Comparison of ENCODE assay signal across 7 cellular contexts in the genomic region with DNA sequence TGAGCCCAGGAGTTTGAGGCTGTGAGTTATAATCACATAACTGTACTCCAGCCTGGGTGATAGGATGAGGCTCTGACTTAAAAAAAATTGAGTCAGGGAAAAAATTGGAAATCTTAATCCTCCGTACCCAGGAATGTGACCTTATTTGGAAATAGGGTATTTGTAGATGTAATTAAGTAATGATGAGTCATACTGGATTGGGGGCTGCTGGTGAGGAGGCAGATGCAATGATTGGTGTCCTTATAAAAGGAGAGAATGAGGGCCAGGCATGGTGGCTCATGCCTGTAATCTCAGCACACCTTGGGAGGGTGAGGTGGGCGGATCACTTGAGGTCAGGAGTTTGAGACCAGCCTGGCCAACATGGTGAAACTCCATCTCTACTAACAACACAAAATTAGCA.
DNase-seq lines count a peak whose midpoint lies in the region; FAIRE-seq and TF ChIP-seq lines count a peak whose summit lies in the region.
"Not testable (repeated sequence)": the region's sequence is repeated elsewhere in the genome, so short reads cannot be mapped to it uniquely, and the experiment has no call there.

No MANE protein-coding gene starts in this region.

- POLR2A ChIA-PET in A673 (lab: Charles Lee; ENCODE audit: low non-redundant PET), result not testable (repeated sequence)

- not testable (repeated sequence) for H3K79me2 ChIP-seq in GM23248 (ENCODE audit: insufficient read depth); astrocyte (ENCODE audit: insufficient read depth, low read length)

- H3K4me1 ChIP-seq in A673 (ENCODE audit: insufficient read depth, low read length, poor library complexity, severe bottlenecking); GM23248 (ENCODE audit: insufficient read depth); astrocyte (ENCODE audit: insufficient read depth, low read length): not testable (repeated sequence)

- not testable (repeated sequence) for H3K9me2 ChIP-seq in GM23248 (ENCODE audit: insufficient read depth)

- not testable (repeated sequence) for H3K4me3 ChIP-seq in A673 (ENCODE audit: low read depth, low read length, poor library complexity, severe bottlenecking); GM23248; astrocyte (ENCODE audit: insufficient read depth, low read depth, low read length); fibroblast of villous mesenchyme (ENCODE audit: low read depth, low read length); retinal pigment epithelial cell (ENCODE audit: low read length)

- in situ Hi-C loops in GM23248 (cut with MboI), result not testable (repeated sequence)

- H3K27me3 ChIP-seq in A673 (replicated peaks; ENCODE audit: insufficient read depth, low read depth, low read length, poor library complexity); GM23248 (replicated peaks; ENCODE audit: insufficient read depth); astrocyte (ENCODE audit: insufficient read depth, low read length): not testable (repeated sequence)

- H3K4me1 Mint-ChIP-seq in astrocyte (ENCODE audit: low read depth, unreplicated experiment), result not testable (repeated sequence)

- not testable (repeated sequence) for TF ChIP-seq CTCF in A673 (conservative IDR thresholded peaks at IDR 0.05; ENCODE audit: low read depth, low read length); astrocyte (IDR thresholded peaks at IDR 0.05; ENCODE audit: insufficient read depth, low read depth, low read length); fibroblast of villous mesenchyme (IDR thresholded peaks at IDR 0.05; ENCODE audit: insufficient read depth, low read depth, low read length); retinal pigment epithelial cell (conservative IDR thresholded peaks at IDR 0.05; ENCODE audit: low read depth, low read length)

- FAIRE-seq in RCC 7860 (lab: Jason Lieb, UNC); astrocyte (lab: Jason Lieb, UNC): not testable (repeated sequence)

- not testable (repeated sequence) for H3K9me3 Mint-ChIP-seq in astrocyte (ENCODE audit: unreplicated experiment)

- H2AFZ ChIP-seq in GM23248; astrocyte (ENCODE audit: low read depth, low read length): not testable (repeated sequence)

- not testable (repeated sequence) for H3K9ac ChIP-seq in GM23248; astrocyte (ENCODE audit: low read length)

- peak; percentile 45 for DNase-seq in A673 (ENCODE audit: low spot score)
- peak; percentile 4 for DNase-seq in GM23248
- DNase-seq in HT1080 (ENCODE audit: low read depth), result peak; percentile 32
- peak; percentile 13 for DNase-seq in RCC 7860 (ENCODE audit: low spot score)
- peak; percentile 30 for DNase-seq in astrocyte (ENCODE audit: low read depth)
- peak; percentile 43 for DNase-seq in fibroblast of villous mesenchyme (ENCODE audit: low read depth)
- peak; percentile 23 for DNase-seq in retinal pigment epithelial cell (ENCODE audit: low read depth)

- CTCF ChIA-PET in A673 (lab: Charles Lee), result not testable (repeated sequence)

- H3K27ac ChIP-seq in A673 (ENCODE audit: low read depth, low read length, poor library complexity, severe bottlenecking); GM23248; astrocyte (ENCODE audit: low read depth, low read length): not testable (repeated sequence)

- H3K27me3 Mint-ChIP-seq in astrocyte (ENCODE audit: low read depth, unreplicated experiment), result peaks cover 20% of the 10 kb centered on the region

- not testable (repeated sequence) for BruUV-seq in A673 (replicated peaks; lab: Mats Ljungman, UMichigan)

- H3F3A ChIP-seq in GM23248 (ENCODE audit: insufficient read depth), result not testable (repeated sequence)

- 29 to 47% methylated on average over 2 of the region's 2 CpGs for WGBS in GM23248 (ENCODE audit: low coverage in 1 of 2, low lambda C conversion rate in 2 of 2, missing lambda C conversion rate in 2 of 2), 2 experiments

- H3K4me2 ChIP-seq in GM23248 (ENCODE audit: unreplicated experiment); astrocyte (ENCODE audit: low read length): not testable (repeated sequence)

- not testable (repeated sequence) for H3K36me3 ChIP-seq in A673 (ENCODE audit: insufficient read depth, low read length, poor library complexity, severe bottlenecking); GM23248 (ENCODE audit: low read depth); astrocyte (ENCODE audit: insufficient read depth, low read length)

- not testable (repeated sequence) for H3K36me3 Mint-ChIP-seq in astrocyte (ENCODE audit: low read depth, unreplicated experiment)

- not testable (repeated sequence) for H4K20me1 ChIP-seq in GM23248 (ENCODE audit: insufficient read depth); astrocyte (ENCODE audit: insufficient read depth, low read length)

- intact Hi-C loops in A673 (cut with micrococcal nuclease; ENCODE audit: unreplicated experiment), result not testable (repeated sequence)

- not testable (repeated sequence) for H3K27ac Mint-ChIP-seq in astrocyte (ENCODE audit: unreplicated experiment)

- not testable (repeated sequence) for H3K9me3 ChIP-seq in A673 (ENCODE audit: low read depth, low read length, poor library complexity, severe bottlenecking); GM23248 (ENCODE audit: low read depth); astrocyte (ENCODE audit: insufficient read depth, low read depth, low read length)

- not testable (repeated sequence) for H3K4me3 Mint-ChIP-seq in astrocyte (ENCODE audit: unreplicated experiment)
